1 cellular context compared by ENCODE assay signal in genomic region chr1:40884055-40884795, GRCh38.
TF ChIP-seq lines count a peak whose summit lies in the region.

No MANE protein-coding gene starts in this region.

TF ChIP-seq in endothelial cell of umbilical vein, 7 proteins besides CTCF, POLR2A, EP300 and RAD21 (continued from another document):
- no peak for TF ChIP-seq GATA2 (IDR thresholded peaks at IDR 0.05; ENCODE audit: insufficient read depth, insufficient read length, low read depth, low read length)
- no peak for TF ChIP-seq EZH2 (IDR thresholded peaks at IDR 0.05; ENCODE audit: borderline replicate concordance, low read depth, low read length, severe bottlenecking)
